In the genomic region with DNA sequence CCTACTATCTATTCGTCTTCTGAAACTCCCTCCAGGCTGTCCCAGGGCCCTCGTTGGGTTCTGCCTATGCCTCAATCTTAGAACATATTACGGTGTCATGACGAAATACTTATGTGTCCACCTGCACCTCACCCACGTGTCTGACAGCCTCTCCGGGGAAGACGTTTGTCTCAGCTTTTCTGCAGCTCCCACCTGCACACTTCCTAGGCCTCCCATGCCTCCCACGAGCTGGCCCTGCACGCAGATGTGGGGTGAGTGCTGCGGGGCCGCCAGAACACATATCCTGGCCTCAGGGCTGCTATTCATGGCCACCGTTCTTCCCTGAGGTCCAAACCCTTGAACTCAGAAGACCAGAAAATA, we compare ENCODE assay signal across 17 cellular contexts. TPM values are rescaled to one million over a fixed set of nuclear protein-coding genes. Genes with fewer than 3 reads are reported as not detected.
"Had no signal": no experiment of that assay in that cellular context is flagged by ENCODE, and none has a peak within 500 bp of the region (broad histone marks: within the 10 kb centered on the region; RNA-seq: fewer than 3 reads in every experiment).

No MANE protein-coding gene starts in this region.

- H3K4me2 ChIP-seq: hepatocyte, smooth muscle cell had no signal

- H2AFZ ChIP-seq: hepatocyte had no signal

- H3K27me3 ChIP-seq: ascending aorta, hepatocyte, left lung, pancreas had no signal

- H3K4me3 Mint-ChIP-seq: activated naive CD4-positive, alpha-beta T cell treated with anti-CD3 and anti-CD28 coated beads, Interleukin-2, amount 10 ng/mL, durations not matched to agents 7 days and 5 days; endodermal cell; T-cell had no signal

- H3K9me3 ChIP-seq: ascending aorta, left lung, pancreas had no signal

- ATAC-seq: pancreas; stimulated activated naive CD8-positive, alpha-beta T cell treated with anti-CD3 and anti-CD28 coated beads, Interleukin-15, Interleukin-2, amounts not matched to agents 100 U/mL and 50 U/mL, for 24 hours; T-cell had no signal

- DNase-seq: activated CD4-positive, CD25-positive, alpha-beta regulatory T cell treated with anti-CD3 and anti-CD28 coated beads, Interleukin-2, amount 50 U/mL, for 72 hours; activated naive CD4-positive, alpha-beta T cell treated with anti-CD3 and anti-CD28 coated beads, Interleukin-2, amount 10 ng/mL, durations not matched to agents 7 days and 5 days; endodermal cell; islet precursor cell; left lung; stimulated activated naive CD8-positive, alpha-beta T cell treated with anti-CD3 and anti-CD28 coated beads, Interleukin-15, Interleukin-2, amounts not matched to agents 100 U/mL and 50 U/mL, for 24 hours; T-cell; T1000 had no signal

- H3K79me2 ChIP-seq: hepatocyte had no signal

- H3K27me3 Mint-ChIP-seq: activated naive CD4-positive, alpha-beta T cell treated with anti-CD3 and anti-CD28 coated beads, Interleukin-2, amount 10 ng/mL, durations not matched to agents 7 days and 5 days; T-cell had no signal

- H3K27ac Mint-ChIP-seq: activated naive CD4-positive, alpha-beta T cell treated with anti-CD3 and anti-CD28 coated beads, Interleukin-2, amount 10 ng/mL, durations not matched to agents 7 days and 5 days; activated T-helper 2 cell treated with anti-CD3 and anti-CD28 coated beads, Interferon-gamma antibody, Interleukin-2, Interleukin-4, amounts not matched to agents 10 μg/mL and 5 μg/mL and 100 μg/mL, durations not matched to agents 14 hours and 24 hours and 36 hours; T-cell had no signal

- H3K9me3 Mint-ChIP-seq: activated naive CD4-positive, alpha-beta T cell treated with anti-CD3 and anti-CD28 coated beads, Interleukin-2, amount 10 ng/mL, durations not matched to agents 7 days and 5 days; activated T-helper 2 cell treated with anti-CD3 and anti-CD28 coated beads, Interferon-gamma antibody, Interleukin-2, Interleukin-4, amounts not matched to agents 10 μg/mL and 5 μg/mL and 100 μg/mL, durations not matched to agents 14 hours and 24 hours and 36 hours; endodermal cell; T-cell had no signal

- H3K4me3 ChIP-seq: ascending aorta, hepatocyte, left lung, pancreas, smooth muscle cell had no signal

- H3K27ac ChIP-seq: hepatocyte, pancreas had no signal

RNA-seq across cellular contexts. Expression of a gene that starts 7.1 kb away (rescaled TPM):
- total RNA-seq: bronchial epithelial cell, dermis microvascular lymphatic vessel endothelial cell, epithelial cell of proximal tubule had no signal

RNA-seq across cellular contexts. Expression of a gene that starts 11.5 kb away (rescaled TPM):
- total RNA-seq: epithelial cell of proximal tubule had no signal

RNA-seq across cellular contexts. Expression of a gene that starts 47.4 kb away (rescaled TPM):
- total RNA-seq: activated CD8-positive, alpha-beta memory T cell treated with anti-CD3 and anti-CD28 coated beads for 36 hours; activated T-helper 2 cell treated with anti-CD3 and anti-CD28 coated beads, Interferon-gamma antibody, Interleukin-2, Interleukin-4, amounts not matched to agents 10 μg/mL and 5 μg/mL and 100 μg/mL, durations not matched to agents 14 hours and 24 hours and 36 hours; bronchial epithelial cell; endodermal cell; epithelial cell of proximal tubule; smooth muscle cell had no signal
- polyA plus RNA-seq: smooth muscle cell had no signal
